1 cellular context compared by ENCODE assay signal in the genomic region with DNA sequence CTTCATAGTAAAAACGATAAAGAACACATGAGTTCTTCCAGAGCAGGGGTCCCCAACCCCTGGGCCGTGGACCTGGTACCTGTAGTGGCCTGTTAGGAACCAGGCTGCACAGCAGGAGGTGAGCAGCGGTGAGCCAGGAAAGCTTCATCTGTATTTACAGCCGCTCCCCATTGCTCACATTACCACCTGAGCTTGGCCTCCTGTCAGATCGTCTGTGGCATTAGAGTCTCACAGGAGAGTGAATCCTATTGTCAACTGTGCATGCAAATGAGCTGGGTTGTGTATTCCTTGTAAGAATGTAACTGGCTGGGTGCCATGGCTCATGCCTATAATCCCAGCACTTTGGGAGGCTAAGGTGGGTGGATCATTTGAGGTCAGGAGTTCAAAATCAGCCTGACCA.
TF ChIP-seq lines count a peak whose summit lies in the region.

No MANE protein-coding gene starts in this region.

TF ChIP-seq in WTC11, 78 proteins besides CTCF, POLR2A, EP300 and RAD21 (continued from another document):
- TF ChIP-seq, protein P1, sequence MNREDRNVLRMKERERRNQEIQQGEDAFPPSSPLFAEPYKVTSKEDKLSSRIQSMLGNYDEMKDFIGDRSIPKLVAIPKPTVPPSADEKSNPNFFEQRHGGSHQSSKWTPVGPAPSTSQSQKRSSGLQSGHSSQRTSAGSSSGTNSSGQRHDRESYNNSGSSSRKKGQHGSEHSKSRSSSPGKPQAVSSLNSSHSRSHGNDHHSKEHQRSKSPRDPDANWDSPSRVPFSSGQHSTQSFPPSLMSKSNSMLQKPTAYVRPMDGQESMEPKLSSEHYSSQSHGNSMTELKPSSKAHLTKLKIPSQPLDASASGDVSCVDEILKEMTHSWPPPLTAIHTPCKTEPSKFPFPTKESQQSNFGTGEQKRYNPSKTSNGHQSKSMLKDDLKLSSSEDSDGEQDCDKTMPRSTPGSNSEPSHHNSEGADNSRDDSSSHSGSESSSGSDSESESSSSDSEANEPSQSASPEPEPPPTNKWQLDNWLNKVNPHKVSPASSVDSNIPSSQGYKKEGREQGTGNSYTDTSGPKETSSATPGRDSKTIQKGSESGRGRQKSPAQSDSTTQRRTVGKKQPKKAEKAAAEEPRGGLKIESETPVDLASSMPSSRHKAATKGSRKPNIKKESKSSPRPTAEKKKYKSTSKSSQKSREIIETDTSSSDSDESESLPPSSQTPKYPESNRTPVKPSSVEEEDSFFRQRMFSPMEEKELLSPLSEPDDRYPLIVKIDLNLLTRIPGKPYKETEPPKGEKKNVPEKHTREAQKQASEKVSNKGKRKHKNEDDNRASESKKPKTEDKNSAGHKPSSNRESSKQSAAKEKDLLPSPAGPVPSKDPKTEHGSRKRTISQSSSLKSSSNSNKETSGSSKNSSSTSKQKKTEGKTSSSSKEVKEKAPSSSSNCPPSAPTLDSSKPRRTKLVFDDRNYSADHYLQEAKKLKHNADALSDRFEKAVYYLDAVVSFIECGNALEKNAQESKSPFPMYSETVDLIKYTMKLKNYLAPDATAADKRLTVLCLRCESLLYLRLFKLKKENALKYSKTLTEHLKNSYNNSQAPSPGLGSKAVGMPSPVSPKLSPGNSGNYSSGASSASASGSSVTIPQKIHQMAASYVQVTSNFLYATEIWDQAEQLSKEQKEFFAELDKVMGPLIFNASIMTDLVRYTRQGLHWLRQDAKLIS (CRISPR knock-in tag; IDR thresholded peaks at IDR 0.05; ENCODE audit: borderline replicate concordance): no peak
- no peak for TF ChIP-seq NFATC4 (CRISPR knock-in tag; IDR thresholded peaks at IDR 0.05)
